In the genomic region with DNA sequence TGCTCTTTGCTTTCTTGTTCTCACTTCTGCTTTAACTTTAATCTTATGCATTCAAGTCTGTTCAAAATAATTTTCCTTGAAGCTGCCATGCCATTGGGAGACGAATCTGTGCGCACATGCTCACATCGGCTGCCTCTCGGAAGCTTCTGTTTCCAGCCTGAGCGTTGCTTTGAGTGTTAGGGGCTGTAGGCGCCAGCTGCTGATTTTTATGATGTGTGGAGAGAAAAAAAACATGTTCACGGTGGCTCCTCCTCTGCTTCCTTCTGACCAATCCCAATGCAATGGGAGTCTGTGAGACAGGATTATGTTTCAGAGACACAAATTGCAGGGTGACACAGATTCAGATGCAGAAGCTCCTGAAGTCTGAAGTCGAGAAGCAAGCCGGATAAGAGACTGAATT, we compare ENCODE assay signal across 9 cellular contexts. TPM values are rescaled to one million over a fixed set of nuclear protein-coding genes. Genes with fewer than 3 reads are reported as not detected.
DNase-seq lines count a peak whose midpoint lies in the region; ATAC-seq, FAIRE-seq and TF ChIP-seq lines count a peak whose summit lies in the region.
"Had no signal": no experiment of that assay in that cellular context is flagged by ENCODE, and none has a peak within 500 bp of the region (broad histone marks: within the 10 kb centered on the region; RNA-seq: fewer than 3 reads in every experiment).

A gene (minus strand): TSS at position 178 of the 400 bp plus-strand sequence. CDS start 426 bp downstream, outside the sequence.

- no peaks in the 10 kb centered on the region for H3K79me2 ChIP-seq in MM.1S (ENCODE audit: low read length)

- no peaks in the 10 kb centered on the region for H3K4me1 Mint-ChIP-seq in Calu3 (ENCODE audit: low read depth, unreplicated experiment)
- H3K4me1 Mint-ChIP-seq in activated T-cell treated with anti-CD3 and anti-CD28 coated beads, Interleukin-2, amount 50 U/mL, for 4 hours (ENCODE audit: low read depth): no peaks in the 10 kb centered on the region
- H3K4me1 Mint-ChIP-seq: central memory CD8-positive, alpha-beta T cell had no signal

- H3K27ac ChIP-seq in kidney (ENCODE audit: low read depth in 2 of 2, low read length in 2 of 2) (no peak within 1 kb of the TSS), MM.1S (ENCODE audit: low read length) (no peak within 1 kb of the TSS)

- no peaks in the 10 kb centered on the region for H3K4me1 ChIP-seq in kidney (ENCODE audit: control insufficient read depth in 1 of 2, insufficient read depth in 1 of 2, low read depth in 1 of 2, low read length in 2 of 2)
- H3K4me1 ChIP-seq in MM.1S (ENCODE audit: low read length): no peaks in the 10 kb centered on the region

- H3K4me3 ChIP-seq in kidney (ENCODE audit: low read length in 2 of 2) (peak within 1 kb of the TSS; percentile 29 to 41), MM.1S (ENCODE audit: low read length) (no peak within 1 kb of the TSS)

- H3K27me3 ChIP-seq in MM.1S (replicated peaks; ENCODE audit: insufficient read depth, low read length): no peaks in the 10 kb centered on the region

- no peak within 1 kb of the TSS for H2AFZ ChIP-seq in MM.1S (ENCODE audit: low read length)

- no peak for ATAC-seq in activated T-cell treated with anti-CD3 and anti-CD28 coated beads, Interleukin-2, amount 50 U/mL, for 4 hours
- ATAC-seq in GM19467 (IDR thresholded peaks at IDR 0.05; ENCODE audit: unreplicated experiment): no peak

- no peaks in the 10 kb centered on the region for H3K36me3 ChIP-seq in kidney (ENCODE audit: control insufficient read depth in 1 of 2, insufficient read depth in 2 of 2, low read length in 2 of 2)
- no peaks in the 10 kb centered on the region for H3K36me3 ChIP-seq in MM.1S (replicated peaks; ENCODE audit: insufficient read depth, low read length)

- no peaks in the 10 kb centered on the region for H4K20me1 ChIP-seq in MM.1S (ENCODE audit: insufficient read depth, low read length)

- DNase-seq in Calu3 (peak; percentile 24), NCI-H146 treated with DMSO at 0.1 percent for 48 hours (lab: John Stamatoyannopoulos, UW; ENCODE audit: unreplicated experiment) (peak; percentile 94), amniotic stem cell (lab: John Stamatoyannopoulos, UW) (peak; percentile 58), kidney (no peak), RCC 7860 (ENCODE audit: low spot score) (no peak), MM.1S (no peak)
- no peak for DNase-seq in activated T-cell treated with anti-CD3 and anti-CD28 coated beads, Interleukin-2, amount 50 U/mL, for 4 hours

- no peaks in the 10 kb centered on the region for H3K9me2 ChIP-seq in MM.1S (replicated peaks; ENCODE audit: insufficient read depth, low read length)

- H3K4me3 Mint-ChIP-seq in Calu3 (ENCODE audit: low read depth, unreplicated experiment): peak within 1 kb of the TSS; percentile 23
- no peak within 1 kb of the TSS for H3K4me3 Mint-ChIP-seq in activated T-cell treated with anti-CD3 and anti-CD28 coated beads, Interleukin-2, amount 50 U/mL, for 4 hours
- H3K4me3 Mint-ChIP-seq: central memory CD8-positive, alpha-beta T cell had no signal

- intact Hi-C loops in Calu3 (cut with micrococcal nuclease; ENCODE audit: unreplicated experiment): no loop called here
- intact Hi-C loops in kidney (cut with DNase I): no loop called here

- no peaks in the 10 kb centered on the region for H3K9me3 ChIP-seq in kidney (ENCODE audit: control insufficient read depth in 1 of 2, low read length in 2 of 2)
- no peaks in the 10 kb centered on the region for H3K9me3 ChIP-seq in MM.1S (replicated peaks; ENCODE audit: insufficient read depth, low read length)

- TF ChIP-seq CTCF in Calu3 (IDR thresholded peaks at IDR 0.05; ENCODE audit: unreplicated experiment): no peak
- no peak for TF ChIP-seq CTCF in kidney (IDR thresholded peaks at IDR 0.05; ENCODE audit: borderline replicate concordance, extremely low read depth, insufficient read depth)
- TF ChIP-seq CTCF in MM.1S (IDR thresholded peaks at IDR 0.05; ENCODE audit: low read length): no peak

- H3K9me3 Mint-ChIP-seq in Calu3 (ENCODE audit: low read depth, unreplicated experiment): no peaks in the 10 kb centered on the region
- H3K9me3 Mint-ChIP-seq in activated T-cell treated with anti-CD3 and anti-CD28 coated beads, Interleukin-2, amount 50 U/mL, for 4 hours: no peaks in the 10 kb centered on the region

- CTCF ChIA-PET in Calu3 (lab: Charles Lee): interaction anchor here (0.6 to 1.0 kb wide), 2 partner anchors 41 to 44 kb away, joined by 3 read pairs; no protein-coding TSS in a partner anchor

- H3K4me2 ChIP-seq in MM.1S (ENCODE audit: low read depth, low read length): no peak within 1 kb of the TSS

- H3K27me3 Mint-ChIP-seq in Calu3 (ENCODE audit: unreplicated experiment): no peaks in the 10 kb centered on the region
- no peaks in the 10 kb centered on the region for H3K27me3 Mint-ChIP-seq in activated T-cell treated with anti-CD3 and anti-CD28 coated beads, Interleukin-2, amount 50 U/mL, for 4 hours (ENCODE audit: low read depth)
- H3K27me3 Mint-ChIP-seq: central memory CD8-positive, alpha-beta T cell had no signal

- H3K27ac Mint-ChIP-seq in Calu3 (ENCODE audit: unreplicated experiment): no peak within 1 kb of the TSS

- FAIRE-seq in kidney (lab: Jason Lieb, UNC) (no peak), RCC 7860 (lab: Jason Lieb, UNC) (no peak)

- no peaks in the 10 kb centered on the region for H3K36me3 Mint-ChIP-seq in Calu3 (ENCODE audit: insufficient read depth, unreplicated experiment)
- H3K36me3 Mint-ChIP-seq in activated T-cell treated with anti-CD3 and anti-CD28 coated beads, Interleukin-2, amount 50 U/mL, for 4 hours (ENCODE audit: insufficient read depth): no peaks in the 10 kb centered on the region

- H3K9ac ChIP-seq in kidney (ENCODE audit: low read length in 2 of 2) (no peak within 1 kb of the TSS), MM.1S (ENCODE audit: low read length) (no peak within 1 kb of the TSS)

- no peaks in the 10 kb centered on the region for H3F3A ChIP-seq in MM.1S (ENCODE audit: insufficient read depth, low read length)

- no TSS peak for BruUV-seq in Calu3 (replicated peaks; lab: Mats Ljungman, UMichigan)

RNA-seq across cellular contexts. Expression of the gene that starts here (rescaled TPM):
- total RNA-seq in Calu3 (2022) (not detected in 2 replicates), kidney (0.19 TPM)
- not detected for polyA plus RNA-seq in kidney (ENCODE audit: insufficient read depth, low read depth, low replicate concordance)
- total RNA-seq in activated T-cell treated with anti-CD3 and anti-CD28 coated beads, Interleukin-2, amount 50 U/mL, for 4 hours: not detected

Comparison
In these comparisons a context has a peak if more than half of its experiments do, and no peak if none do; other contexts are left out.
1. Peak in DNase-seq in Calu3; RNA of the gene not detected or under 1 TPM.
2. DNase-seq: peak in NCI-H146 treated with DMSO at 0.1 percent for 48 hours (single experiment) and amniotic stem cell (single experiment); none in kidney (single experiment), RCC 7860 (single experiment), MM.1S (single experiment) and activated T-cell treated with anti-CD3 and anti-CD28 coated beads, Interleukin-2, amount 50 U/mL, for 4 hours (single experiment).